20 cellular contexts compared by ENCODE assay signal in the genomic region with DNA sequence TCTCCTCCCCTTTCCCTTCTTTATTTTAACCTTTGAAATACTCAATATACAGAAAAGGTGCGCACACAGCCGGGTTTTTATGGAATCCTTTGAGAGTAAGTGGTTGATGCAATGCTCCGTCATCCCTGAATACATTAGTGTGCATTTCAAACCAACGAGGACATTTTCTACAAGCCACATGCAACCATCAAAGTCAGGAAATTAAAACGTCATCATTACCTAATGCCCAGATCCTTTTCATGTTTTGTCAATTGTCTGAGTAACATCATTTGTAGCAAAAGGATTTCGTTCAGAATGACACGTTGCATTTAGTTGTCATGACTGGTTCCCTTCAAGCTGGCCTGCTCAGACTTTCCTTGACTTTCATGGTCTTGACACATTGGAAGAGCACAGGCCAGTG.
"Had no signal": no experiment of that assay in that cellular context is flagged by ENCODE, and none has a peak within 500 bp of the region (broad histone marks: within the 10 kb centered on the region; RNA-seq: fewer than 3 reads in every experiment).

No MANE protein-coding gene starts in this region.

- H3K27ac ChIP-seq: colonic mucosa, foreskin keratinocyte, tibial artery, upper lobe of left lung, vagina had no signal

- H3K4me2 ChIP-seq: smooth muscle cell had no signal

- H3K9me3 ChIP-seq: colonic mucosa, mucosa of descending colon, tibial artery, upper lobe of left lung, vagina had no signal

- DNase-seq: colonic mucosa; dermis blood vessel endothelial cell; erythroblast; foreskin keratinocyte; hippocampal formation; mammary epithelial cell; mucosa of descending colon; naive thymus-derived CD8-positive, alpha-beta T cell; right cardiac atrium; stimulated activated CD4-positive, alpha-beta T cell treated with anti-CD3 and anti-CD28 coated beads, Interleukin-2, amount 100 ng/mL, for 48 hours; stimulated activated naive CD8-positive, alpha-beta T cell treated with anti-CD3 and anti-CD28 coated beads, Interleukin-15, Interleukin-2, amounts not matched to agents 100 U/mL and 50 U/mL, for 24 hours; upper lobe of left lung had no signal

- H3K27ac Mint-ChIP-seq: naive thymus-derived CD8-positive, alpha-beta T cell; progenitor cell of endocrine pancreas had no signal

- H3K36me3 Mint-ChIP-seq: naive thymus-derived CD8-positive, alpha-beta T cell had no signal

- H3K27me3 ChIP-seq: colonic mucosa, upper lobe of left lung, vagina had no signal

- H3K4me1 ChIP-seq: colonic mucosa, foreskin keratinocyte, tibial artery, upper lobe of left lung, vagina had no signal

- H3K4me3 Mint-ChIP-seq: naive thymus-derived CD8-positive, alpha-beta T cell; neural crest cell had no signal

- ATAC-seq: foreskin keratinocyte; left lobe of liver; mucosa of descending colon; naive thymus-derived CD8-positive, alpha-beta T cell; right cardiac atrium; stimulated activated naive CD8-positive, alpha-beta T cell treated with anti-CD3 and anti-CD28 coated beads, Interleukin-15, Interleukin-2, amounts not matched to agents 100 U/mL and 50 U/mL, for 24 hours had no signal

- H3K36me3 ChIP-seq: colonic mucosa, tibial artery, upper lobe of left lung, vagina had no signal

- H3K4me3 ChIP-seq: colonic mucosa, mucosa of descending colon, smooth muscle cell, tibial artery, upper lobe of left lung, vagina had no signal

- FAIRE-seq: endothelial cell of umbilical vein, islet of Langerhans had no signal

- H3K9me3 Mint-ChIP-seq: naive thymus-derived CD8-positive, alpha-beta T cell; neural crest cell had no signal
